In genomic region chr11:64553554-64554201, GRCh38 we compare ENCODE assay signal across 1 cellular context.
TF ChIP-seq lines count a peak whose summit lies in the region.

No MANE protein-coding gene starts in this region.

TF ChIP-seq in HepG2, 621 proteins besides CTCF, POLR2A, EP300 and RAD21 (continued from another document and continues in another):
- TF ChIP-seq SKI (IDR thresholded peaks at IDR 0.05; ENCODE audit: partially characterized antibody) (no peak), ARID5B (CRISPR knock-in tag; IDR thresholded peaks at IDR 0.05) (0 out of 2 replicates have a peak, but pooled peaks have one; percentile 19), NR0B2 (CRISPR knock-in tag; IDR thresholded peaks at IDR 0.05) (no peak), UBTF (CRISPR knock-in tag; IDR thresholded peaks at IDR 0.05) (no peak), MZF1 (CRISPR knock-in tag; IDR thresholded peaks at IDR 0.05; ENCODE audit: borderline replicate concordance) (no peak), KLF16 (CRISPR knock-in tag; IDR thresholded peaks at IDR 0.05) (0 out of 4 replicates have a peak, but pooled peaks of 1 of the 2 experiments have one; percentile 38), ZBTB8A (CRISPR knock-in tag; IDR thresholded peaks at IDR 0.05; ENCODE audit: borderline replicate concordance, low read depth) (no peak), TAF15 (IDR thresholded peaks at IDR 0.05; ENCODE audit: low read depth, low read length, poor library complexity, severe bottlenecking) (no peak), AKNA (CRISPR knock-in tag; IDR thresholded peaks at IDR 0.05; ENCODE audit: borderline replicate concordance) (no peak), IKZF5 (CRISPR knock-in tag; IDR thresholded peaks at IDR 0.05) (0 out of 2 replicates have a peak, but pooled peaks have one; percentile 28), NONO (IDR thresholded peaks at IDR 0.05) (no peak), NONO (CRISPR knock-in tag; conservative IDR thresholded peaks at IDR 0.05) (no peak), ZNF773 (CRISPR knock-in tag; IDR thresholded peaks at IDR 0.05; ENCODE audit: borderline replicate concordance) (no peak), SAP130 (CRISPR knock-in tag; IDR thresholded peaks at IDR 0.05; ENCODE audit: low read depth) (0 out of 2 replicates have a peak, but pooled peaks have one; percentile 16), ZNF224 (CRISPR knock-in tag; IDR thresholded peaks at IDR 0.05) (0 out of 2 replicates have a peak, but pooled peaks have one; percentile 35), AFF4 (CRISPR knock-in tag; IDR thresholded peaks at IDR 0.05) (no peak), ZBTB37 (CRISPR knock-in tag; IDR thresholded peaks at IDR 0.05) (no peak), ZNF839 (CRISPR knock-in tag; IDR thresholded peaks at IDR 0.05; ENCODE audit: borderline replicate concordance) (no peak), ZNF232 (CRISPR knock-in tag; IDR thresholded peaks at IDR 0.05; ENCODE audit: borderline replicate concordance) (no peak), TP53 (CRISPR knock-in tag; conservative IDR thresholded peaks at IDR 0.05) (no peak), ZNF776 (CRISPR knock-in tag; IDR thresholded peaks at IDR 0.05) (no peak), REPIN1 (CRISPR knock-in tag; IDR thresholded peaks at IDR 0.05; ENCODE audit: borderline replicate concordance, low read depth) (no peak), AKAP8 (CRISPR knock-in tag; IDR thresholded peaks at IDR 0.05) (no peak), ZNF260 (CRISPR knock-in tag; IDR thresholded peaks at IDR 0.05; ENCODE audit: borderline replicate concordance, low read depth) (no peak), SMC3 (IDR thresholded peaks at IDR 0.05; ENCODE audit: low read length) (peak; percentile 97), JUN (CRISPR knock-in tag; IDR thresholded peaks at IDR 0.05) (no peak), MIER2 (CRISPR knock-in tag; IDR thresholded peaks at IDR 0.05) (no peak), KAT7 (CRISPR knock-in tag; IDR thresholded peaks at IDR 0.05; ENCODE audit: borderline replicate concordance) (no peak), SMAD1 (CRISPR knock-in tag; IDR thresholded peaks at IDR 0.05; ENCODE audit: borderline replicate concordance, low read depth) (no peak), FLYWCH1 (CRISPR knock-in tag; IDR thresholded peaks at IDR 0.05) (no peak), MIXL1 (CRISPR knock-in tag; IDR thresholded peaks at IDR 0.05) (no peak), PITX1 (CRISPR knock-in tag; IDR thresholded peaks at IDR 0.05) (peak; percentile 36; the same call in 1 of the 2 replicates), NFAT5 (CRISPR knock-in tag; IDR thresholded peaks at IDR 0.05) (no peak)
